ENCODE assay signal across 8 cellular contexts in genomic region chr11:67117176-67117575, GRCh38. TPM values are rescaled to one million over a fixed set of nuclear protein-coding genes. Genes with fewer than 3 reads are reported as not detected.
A peak's percentile ranks its signal among the peaks of the same experiment; 100 is the strongest.
DNase-seq lines count a peak whose midpoint lies in the region; TF ChIP-seq lines count a peak whose summit lies in the region.

No MANE protein-coding gene starts in this region.

- peak overlapping the region; percentile 48 to 68 for H3K9ac ChIP-seq in liver (ENCODE audit: low read depth in 1 of 2, low read length in 2 of 2)

- no peak for DNase-seq in activated CD4-positive, alpha-beta T cell treated with anti-CD3 and anti-CD28 coated beads, Interleukin-2, amount 10 ng/mL, durations not matched to agents 7 days and 5 days
- no peak for DNase-seq in activated CD4-positive, alpha-beta T cell treated with anti-CD3 and anti-CD28 coated beads for 48 hours
- no peak for DNase-seq in activated T-helper 1 cell treated with anti-CD3 and anti-CD28 coated beads, Interleukin-12 subunit alpha, Interleukin-12 subunit beta, Interleukin-2, Interleukin-4 antibody, amounts not matched to agents 30 ng/mL and 10 ng/mL and 1 ng/mL, durations not matched to agents 14 hours and 24 hours and 36 hours (ENCODE audit: low spot score)
- DNase-seq in substantia nigra (lab: John Stamatoyannopoulos, UW): no peak
- DNase-seq in cerebellar cortex (ENCODE audit: low spot score): no peak
- DNase-seq in T1000 (lab: John Stamatoyannopoulos, UW): no peak
- DNase-seq in GM13976 (ENCODE audit: low spot score): no peak

- peaks cover 19% of the 10 kb centered on the region for H3K36me3 Mint-ChIP-seq in activated CD4-positive, alpha-beta T cell treated with anti-CD3 and anti-CD28 coated beads, Interleukin-2, amount 10 ng/mL, durations not matched to agents 7 days and 5 days (ENCODE audit: low read depth)
- H3K36me3 Mint-ChIP-seq in activated T-helper 1 cell treated with anti-CD3 and anti-CD28 coated beads, Interleukin-12 subunit alpha, Interleukin-12 subunit beta, Interleukin-2, Interleukin-4 antibody, amounts not matched to agents 30 ng/mL and 10 ng/mL and 1 ng/mL, durations not matched to agents 14 hours and 24 hours and 36 hours (ENCODE audit: low read depth): peaks cover 18% of the 10 kb centered on the region

- peaks cover 0 to 25% (median 14%) of the 10 kb centered on the region in 4 donors for H3K4me1 ChIP-seq in liver (ENCODE audit: control insufficient read depth in 4 of 4, insufficient read depth in 4 of 4, low read length in 3 of 4)

- H3K4me3 ChIP-seq in liver (ENCODE audit: low read depth in 1 of 3, low read length in 3 of 3): peak overlapping the region in 1 of 3 donors; percentile 87

- POLR2A ChIA-PET in activated CD4-positive, alpha-beta T cell treated with anti-CD3 and anti-CD28 coated beads, Interleukin-2, amount 10 ng/mL, durations not matched to agents 7 days and 5 days (lab: Charles Lee): no interaction called here

- no peaks in the 10 kb centered on the region for H3K9me3 ChIP-seq in liver (ENCODE audit: control insufficient read depth in 4 of 4, low read length in 3 of 4)

- peak overlapping the region; percentile 91 for H3K27ac Mint-ChIP-seq in activated CD4-positive, alpha-beta T cell treated with anti-CD3 and anti-CD28 coated beads, Interleukin-2, amount 10 ng/mL, durations not matched to agents 7 days and 5 days
- H3K27ac Mint-ChIP-seq in activated T-helper 1 cell treated with anti-CD3 and anti-CD28 coated beads, Interleukin-12 subunit alpha, Interleukin-12 subunit beta, Interleukin-2, Interleukin-4 antibody, amounts not matched to agents 30 ng/mL and 10 ng/mL and 1 ng/mL, durations not matched to agents 14 hours and 24 hours and 36 hours: peak overlapping the region; percentile 76

- no peaks in the 10 kb centered on the region for H3K36me3 ChIP-seq in liver (ENCODE audit: control insufficient read depth in 4 of 4, insufficient read depth in 3 of 4, low read depth in 1 of 4, low read length in 3 of 4)

- no peaks in the 10 kb centered on the region for H3K27me3 Mint-ChIP-seq in activated CD4-positive, alpha-beta T cell treated with anti-CD3 and anti-CD28 coated beads, Interleukin-2, amount 10 ng/mL, durations not matched to agents 7 days and 5 days
- H3K27me3 Mint-ChIP-seq in activated T-helper 1 cell treated with anti-CD3 and anti-CD28 coated beads, Interleukin-12 subunit alpha, Interleukin-12 subunit beta, Interleukin-2, Interleukin-4 antibody, amounts not matched to agents 30 ng/mL and 10 ng/mL and 1 ng/mL, durations not matched to agents 14 hours and 24 hours and 36 hours (ENCODE audit: insufficient read depth): peaks cover 12% of the 10 kb centered on the region

- in situ Hi-C loops in GM13976 (cut with MboI; ENCODE audit: low sequenced_read_pairs, unreplicated experiment): no loop called here

- CTCF ChIA-PET in activated CD4-positive, alpha-beta T cell treated with anti-CD3 and anti-CD28 coated beads, Interleukin-2, amount 10 ng/mL, durations not matched to agents 7 days and 5 days (lab: Charles Lee): interaction anchor here (1.2 kb wide), 1 partner anchor 23 kb away, joined by 3 read pairs; no protein-coding TSS in a partner anchor

- no peak for TF ChIP-seq CTCF in liver (IDR thresholded peaks at IDR 0.05; ENCODE audit: low read depth, low read length, missing input control)
- TF ChIP-seq CTCF in GM13976 (IDR thresholded peaks at IDR 0.05; ENCODE audit: borderline replicate concordance, control extremely low read depth, extremely low read depth, insufficient read depth, missing control alignments): no peak

- peak overlapping the region; percentile 73 for H3K4me3 Mint-ChIP-seq in activated CD4-positive, alpha-beta T cell treated with anti-CD3 and anti-CD28 coated beads, Interleukin-2, amount 10 ng/mL, durations not matched to agents 7 days and 5 days
- H3K4me3 Mint-ChIP-seq in activated T-helper 1 cell treated with anti-CD3 and anti-CD28 coated beads, Interleukin-12 subunit alpha, Interleukin-12 subunit beta, Interleukin-2, Interleukin-4 antibody, amounts not matched to agents 30 ng/mL and 10 ng/mL and 1 ng/mL, durations not matched to agents 14 hours and 24 hours and 36 hours: peak overlapping the region; percentile 76

- intact Hi-C loops in activated T-helper 1 cell treated with anti-CD3 and anti-CD28 coated beads, Interleukin-12 subunit alpha, Interleukin-12 subunit beta, Interleukin-2, Interleukin-4 antibody, amounts not matched to agents 30 ng/mL and 10 ng/mL and 1 ng/mL, durations not matched to agents 14 hours and 24 hours and 36 hours (cut with micrococcal nuclease): loop anchor here (5.0 to 10.0 kb wide), 2 partner anchors 372 to 480 kb away; partner anchors contain the start of gene RBM4

- WGBS in liver: 86% methylated on average over 7 of the region's 7 CpGs

- no peaks in the 10 kb centered on the region for H3K9me3 Mint-ChIP-seq in activated CD4-positive, alpha-beta T cell treated with anti-CD3 and anti-CD28 coated beads, Interleukin-2, amount 10 ng/mL, durations not matched to agents 7 days and 5 days
- no peaks in the 10 kb centered on the region for H3K9me3 Mint-ChIP-seq in activated T-helper 1 cell treated with anti-CD3 and anti-CD28 coated beads, Interleukin-12 subunit alpha, Interleukin-12 subunit beta, Interleukin-2, Interleukin-4 antibody, amounts not matched to agents 30 ng/mL and 10 ng/mL and 1 ng/mL, durations not matched to agents 14 hours and 24 hours and 36 hours

- H3K27ac ChIP-seq in liver (ENCODE audit: low read depth in 1 of 2, low read length in 2 of 2) (peak overlapping the region; percentile 70 to 86), substantia nigra (ENCODE audit: low read depth, low read length, poor library complexity, severe bottlenecking) (peak overlapping the region; percentile 74)

- TF ChIP-seq RAD21 in liver (IDR thresholded peaks at IDR 0.05): no peak

- peaks cover 30% of the 10 kb centered on the region for H3K4me1 Mint-ChIP-seq in activated CD4-positive, alpha-beta T cell treated with anti-CD3 and anti-CD28 coated beads, Interleukin-2, amount 10 ng/mL, durations not matched to agents 7 days and 5 days
- H3K4me1 Mint-ChIP-seq in activated T-helper 1 cell treated with anti-CD3 and anti-CD28 coated beads, Interleukin-12 subunit alpha, Interleukin-12 subunit beta, Interleukin-2, Interleukin-4 antibody, amounts not matched to agents 30 ng/mL and 10 ng/mL and 1 ng/mL, durations not matched to agents 14 hours and 24 hours and 36 hours (ENCODE audit: low read depth): peaks cover 14% of the 10 kb centered on the region

- H3K27me3 ChIP-seq in liver (ENCODE audit: control insufficient read depth in 4 of 4, insufficient read depth in 4 of 4, low read length in 3 of 4): no peaks in the 10 kb centered on the region

TF ChIP-seq in liver, 16 proteins besides CTCF, POLR2A, EP300 and RAD21 (continues in another document):
- TF ChIP-seq GABPA (IDR thresholded peaks at IDR 0.05 in 1 of 2, conservative IDR thresholded peaks at IDR 0.05 in 1 of 2) (no peak), EGR1 (IDR thresholded peaks at IDR 0.05; ENCODE audit: low read depth in 2 of 2) (no peak), FOXA2 (IDR thresholded peaks at IDR 0.05) (no peak), ATF3 (IDR thresholded peaks at IDR 0.05) (no peak), REST (IDR thresholded peaks at IDR 0.05) (no peak), YY1 (IDR thresholded peaks at IDR 0.05) (no peak), FOXA1 (IDR thresholded peaks at IDR 0.05) (no peak), RXRA (IDR thresholded peaks at IDR 0.05) (no peak), NR2F2 (IDR thresholded peaks at IDR 0.05) (no peak)

RNA-seq across cellular contexts. Expression of gene KDM2A, which starts 1.9 kb away (rescaled TPM):
- total RNA-seq in activated CD4-positive, alpha-beta T cell treated with anti-CD3 and anti-CD28 coated beads, Interleukin-2, amount 10 ng/mL, durations not matched to agents 7 days and 5 days: 10 to 100 TPM; 83.8 to 94.0 TPM
- 114 and 119 TPM in 2 replicates for total RNA-seq in activated T-helper 1 cell treated with anti-CD3 and anti-CD28 coated beads, Interleukin-12 subunit alpha, Interleukin-12 subunit beta, Interleukin-2, Interleukin-4 antibody, amounts not matched to agents 30 ng/mL and 10 ng/mL and 1 ng/mL, durations not matched to agents 14 hours and 24 hours and 36 hours
- 10 to 100 TPM; 25.2 to 44.9 TPM for total RNA-seq in liver
- polyA plus RNA-seq in liver: 10 to 100 TPM in 1 of 2 donors, 1 to 10 TPM in 1; 8.3 to 19.6 TPM
